Comparison of ENCODE assay signal across 9 cellular contexts in the genomic region with DNA sequence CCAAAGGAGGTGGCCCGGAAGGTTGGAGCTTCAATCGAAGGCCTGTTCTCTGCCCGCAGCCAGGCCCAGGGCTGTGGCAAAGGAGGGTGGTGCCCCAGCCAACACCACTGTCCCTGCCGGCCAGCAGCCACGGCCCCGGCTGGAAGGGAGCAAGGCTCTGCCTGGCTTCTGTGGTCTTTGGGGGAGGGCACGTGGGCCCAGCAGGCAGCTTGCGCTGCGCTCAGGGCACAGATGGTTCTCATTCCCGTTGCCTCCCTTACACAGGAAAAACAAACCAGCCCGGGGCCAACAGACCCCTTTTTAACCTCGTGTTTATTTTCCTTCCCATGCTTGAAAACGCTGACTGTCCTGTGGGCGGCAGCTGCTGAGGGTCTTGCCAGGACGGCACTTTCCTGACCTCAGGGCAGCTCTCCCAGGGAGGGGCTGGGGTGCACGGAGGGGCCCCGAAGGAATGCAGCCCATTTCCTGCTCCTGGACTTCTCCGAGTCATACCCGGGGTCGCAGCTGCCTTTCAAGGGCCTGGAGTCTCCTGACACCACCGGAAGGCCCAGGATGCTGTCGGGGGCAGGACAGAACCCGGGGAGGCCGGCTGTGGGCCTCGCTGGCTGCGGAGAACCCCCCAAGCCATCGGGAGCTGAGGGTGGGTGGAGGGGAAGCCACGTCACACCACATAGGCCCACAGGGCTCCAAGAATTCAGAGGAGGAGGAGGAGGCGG. TPM values are rescaled to one million over a fixed set of nuclear protein-coding genes. Genes with fewer than 3 reads are reported as not detected.
A peak's percentile ranks its signal among the peaks of the same experiment; 100 is the strongest.
DNase-seq lines count a peak whose midpoint lies in the region; ATAC-seq, FAIRE-seq and TF ChIP-seq lines count a peak whose summit lies in the region.
"Had no signal": no experiment of that assay in that cellular context is flagged by ENCODE, and none has a peak within 500 bp of the region (broad histone marks: within the 10 kb centered on the region; RNA-seq: fewer than 3 reads in every experiment).

No MANE protein-coding gene starts in this region.

- H3K9me3 ChIP-seq in A549, result no peaks in the 10 kb centered on the region
- H3K9me3 ChIP-seq in IMR-90 (ENCODE audit: control insufficient read depth, insufficient read depth, low read length), result peaks cover 2% of the 10 kb centered on the region; the same call in 1 of the 2 replicates
- no peaks in the 10 kb centered on the region for H3K9me3 ChIP-seq in mesodermal cell (ENCODE audit: control insufficient read depth, low read length)
- H3K9me3 ChIP-seq in PC-3 (ENCODE audit: low read length), result no peaks in the 10 kb centered on the region

- H3K4me3 ChIP-seq in A549 (no peak overlapping the region), IMR-90 (ENCODE audit: insufficient read depth, low read depth, low read length) (no peak overlapping the region), mesodermal cell (ENCODE audit: extremely low read depth, insufficient read depth, low read length, poor library complexity, severe bottlenecking) (peak overlapping the region; percentile 54), PC-3 (ENCODE audit: low read length) (no peak overlapping the region)

- no peaks in the 10 kb centered on the region for H3K9me2 ChIP-seq in PC-3 (replicated peaks; ENCODE audit: low read length)

- H2BK15ac ChIP-seq in IMR-90 (ENCODE audit: low read depth, low read length), result peak overlapping the region; percentile 99; the same call in 2 of the 3 replicates

- no peaks in the 10 kb centered on the region for H3K27me3 ChIP-seq in IMR-90 (ENCODE audit: control insufficient read depth, insufficient read depth, low read length)
- H3K27me3 ChIP-seq in PC-3 (ENCODE audit: low read length), result no peaks in the 10 kb centered on the region
- peaks cover 22% of the 10 kb centered on the region for H3K27me3 ChIP-seq in foreskin keratinocyte

- H3K56ac ChIP-seq in IMR-90 (ENCODE audit: extremely low read depth, insufficient read depth, low read length), result peak overlapping the region; percentile 96

- peak overlapping the region; percentile 100 for H2AK5ac ChIP-seq in IMR-90 (ENCODE audit: low read depth, low read length)

- ATAC-seq in A549 (no peak), IMR-90 (ENCODE audit: low read depth) (peak; percentile 62), PC-3 (no peak), foreskin keratinocyte (no peak)

- no peak for FAIRE-seq in A549 (lab: Jason Lieb, UNC)

- H3K23ac ChIP-seq in IMR-90 (ENCODE audit: low read depth, low read length), result peak overlapping the region; percentile 98

- H4K20me1 ChIP-seq in IMR-90 (ENCODE audit: insufficient read depth, low read length) (peaks cover 30% of the 10 kb centered on the region), PC-3 (ENCODE audit: low read length) (peaks cover 4% of the 10 kb centered on the region; the same call in 1 of the 2 replicates)

- peak overlapping the region; percentile 100 for H2AK9ac ChIP-seq in IMR-90 (replicated peaks; ENCODE audit: low read depth, low read length, poor library complexity)

- 73% methylated on average over 15 of the region's 29 CpGs for WGBS in A549 (ENCODE audit: missing lambda C conversion rate)
- WGBS in IMR-90 (ENCODE audit: extremely low coverage in 2 of 2, insufficient read length in 1 of 2), 2 experiments, result 0% methylated on average over 7 of the region's 29 CpGs; no CpG with 5 or more reads in 1 of the 2 experiments
- WGBS in mesodermal cell (ENCODE audit: insufficient coverage in 2 of 2), 2 experiments, result 38 to 39% methylated on average over 18 to 20 of the region's 29 CpGs

- peaks cover 5% of the 10 kb centered on the region for H3K9me1 ChIP-seq in IMR-90 (ENCODE audit: insufficient read depth, low read length)

- peak overlapping the region; percentile 65 for H3K9ac ChIP-seq in IMR-90 (ENCODE audit: low read depth, low read length)
- no peak overlapping the region for H3K9ac ChIP-seq in PC-3 (ENCODE audit: low read length)

- H3K27ac ChIP-seq in A549 (peak overlapping the region in 1 of 2 experiments; percentile 89; a peak in 4 of 6 replicates), IMR-90 (ENCODE audit: insufficient read depth, low read length) (peak overlapping the region; percentile 97), mesodermal cell (ENCODE audit: low read depth, low read length, severe bottlenecking) (peak overlapping the region; percentile 96), PC-3 (ENCODE audit: low read length) (no peak overlapping the region), foreskin keratinocyte (no peak overlapping the region)

- H3K4ac ChIP-seq in IMR-90 (ENCODE audit: low read depth, low read length), result peak overlapping the region; percentile 100

- in situ Hi-C loops in IMR-90 (cut with MboI; ENCODE audit: low sequenced_read_pairs), result no loop called here

- peak overlapping the region; percentile 99 for H3K14ac ChIP-seq in IMR-90 (replicated peaks; ENCODE audit: low read depth, low read length)

- no peak for TF ChIP-seq CTCF in A549 (IDR thresholded peaks at IDR 0.05)
- no peak for TF ChIP-seq CTCF in IMR-90 (conservative IDR thresholded peaks at IDR 0.05; ENCODE audit: low read depth, low read length)
- no peak for TF ChIP-seq CTCF in PC-3 (conservative IDR thresholded peaks at IDR 0.05; ENCODE audit: low read depth, low read length)
- no peak for TF ChIP-seq CTCF in foreskin keratinocyte (conservative IDR thresholded peaks at IDR 0.05)

- peak overlapping the region; percentile 99 for H4K91ac ChIP-seq in IMR-90 (ENCODE audit: insufficient read depth, low read depth, low read length)

- dilution Hi-C loops in IMR-90 (cut with HindIII; ENCODE audit: low sequenced_read_pairs, unreplicated experiment), result no loop called here

- peak overlapping the region; percentile 96 for H2BK20ac ChIP-seq in IMR-90 (ENCODE audit: low read depth, low read length)

- no peaks in the 10 kb centered on the region for H3F3A ChIP-seq in PC-3 (ENCODE audit: low read length, unreplicated experiment)

- H4K8ac ChIP-seq in IMR-90 (ENCODE audit: low read depth in 2 of 2, low read length in 2 of 2), result peak overlapping the region; percentile 97 to 99

- BruUV-seq in IMR-90 (replicated peaks; lab: Mats Ljungman, UMichigan) (no TSS peak), PC-3 (replicated peaks; lab: Mats Ljungman, UMichigan) (no TSS peak)

- TF ChIP-seq POLR2A in A549 (IDR thresholded peaks at IDR 0.05; ENCODE audit: low read length), result no peak
- no peak for TF ChIP-seq POLR2A in IMR-90 (IDR thresholded peaks at IDR 0.05; ENCODE audit: low read depth, low read length)

- DNase-seq in A549 (ENCODE audit: low read depth in 1 of 2, low spot score in 1 of 2) (no peak), IMR-90 (peak; percentile 92), dermis microvascular lymphatic vessel endothelial cell (ENCODE audit: low read depth in 2 of 2) (peak; percentile 16 to 52), OCI-M1 (lab: John Stamatoyannopoulos, UW) (no peak), PC-3 (no peak), foreskin keratinocyte (no peak)
- no peak for DNase-seq in activated CD4-positive, CD25-positive, alpha-beta regulatory T cell treated with anti-CD3 and anti-CD28 coated beads, Interleukin-2, amount 50 U/mL, for 72 hours
- DNase-seq: DMS153 had no signal

- intact Hi-C loops in IMR-90 (cut with micrococcal nuclease) (loop anchor here (5.0 kb wide), 1 partner anchor 76 kb away; a partner anchor contains a TSS), PC-3 (cut with micrococcal nuclease) (no loop called here)

- H3K36me3 ChIP-seq in IMR-90 (ENCODE audit: control insufficient read depth, insufficient read depth, low read length), result peaks cover 4% of the 10 kb centered on the region; the same call in 1 of the 2 replicates
- peaks cover 13% of the 10 kb centered on the region for H3K36me3 ChIP-seq in mesodermal cell (ENCODE audit: control insufficient read depth, insufficient read depth, low read length)
- H3K36me3 ChIP-seq in PC-3 (ENCODE audit: low read depth, low read length), result no peaks in the 10 kb centered on the region

- H2BK5ac ChIP-seq in IMR-90 (ENCODE audit: low read depth, low read length, poor library complexity, severe bottlenecking), result peak overlapping the region; percentile 99

- H3K79me1 ChIP-seq in IMR-90 (ENCODE audit: low read depth in 1 of 2, low read length in 2 of 2), result peaks cover 3 to 21% of the 10 kb centered on the region in 2 experiments; a peak in 1 of 4 replicates

- peak overlapping the region; percentile 97 for H3K18ac ChIP-seq in IMR-90 (ENCODE audit: low read depth, low read length)

- H3K79me2 ChIP-seq in PC-3 (ENCODE audit: low read length), result peaks cover 30% of the 10 kb centered on the region

- CTCF ChIA-PET in A549 (lab: Yijun Ruan, JAX) (interaction anchor here (0.7 to 6.3 kb wide), 7 partner anchors 11 to 100 kb away, joined by 3 to 31 read pairs (median 4); a partner anchor contains a TSS), IMR-90 (lab: Yijun Ruan, JAX) (interaction anchor here (1.0 to 1.4 kb wide), 2 partner anchors 13 to 37 kb away, joined by 3 read pairs; no protein-coding TSS in a partner anchor), PC-3 (lab: Charles Lee) (no interaction called here)

- peak overlapping the region; percentile 100 for H2BK120ac ChIP-seq in IMR-90 (ENCODE audit: low read depth, low read length)

- peak overlapping the region; percentile 98 for H4K5ac ChIP-seq in IMR-90 (ENCODE audit: low read depth, low read length)

- POLR2A ChIA-PET in A549 (lab: Yijun Ruan, JAX) (no interaction called here), IMR-90 (lab: Charles Lee; ENCODE audit: unreplicated experiment) (no interaction called here), PC-3 (lab: Charles Lee; ENCODE audit: unreplicated experiment) (no interaction called here)

- H2AFZ ChIP-seq in IMR-90 (replicated peaks; ENCODE audit: low read length, poor library complexity) (peak overlapping the region; percentile 85), PC-3 (ENCODE audit: low read length) (no peak overlapping the region)

- TF ChIP-seq RAD21 in A549 (conservative IDR thresholded peaks at IDR 0.05 in 1 of 2, IDR thresholded peaks at IDR 0.05 in 1 of 2) (no peak), IMR-90 (IDR thresholded peaks at IDR 0.05; ENCODE audit: low read length) (no peak)

- H3K4me2 ChIP-seq in A549 (peak overlapping the region; percentile 82; the same call in 2 of the 3 replicates), IMR-90 (ENCODE audit: low read depth, low read length) (peak overlapping the region; percentile 37), PC-3 (ENCODE audit: low read length) (no peak overlapping the region)

- peaks cover 18% of the 10 kb centered on the region for H3K4me1 ChIP-seq in A549
- H3K4me1 ChIP-seq in IMR-90 (ENCODE audit: control insufficient read depth, insufficient read depth, low read length), result peaks cover 33% of the 10 kb centered on the region
- peaks cover 35% of the 10 kb centered on the region for H3K4me1 ChIP-seq in mesodermal cell (ENCODE audit: control insufficient read depth, insufficient read depth, low read length, poor library complexity, severe bottlenecking)
- peaks cover 8% of the 10 kb centered on the region for H3K4me1 ChIP-seq in PC-3 (ENCODE audit: insufficient read depth, low read length)
- H3K4me1 ChIP-seq in foreskin keratinocyte, result no peaks in the 10 kb centered on the region

- no peak for TF ChIP-seq EP300 in A549 (IDR thresholded peaks at IDR 0.05)

RNA-seq across cellular contexts. Expression of a gene that starts 1.1 kb away (rescaled TPM):
- 2.1 TPM in 2 replicates for polyA plus RNA-seq in A549 (2011; rRNA removed)
- polyA plus RNA-seq in A549 (2012; cell fraction: cytosol; rRNA removed), result 6.5 and 10.5 TPM in 2 replicates
- polyA plus RNA-seq in A549 (2012; cell fraction: nucleus; rRNA removed), result 29.9 and 39.9 TPM in 2 replicates
- 8.2 to 9.9 TPM (median 8.8 TPM) in 3 replicates for polyA plus RNA-seq in A549 (2017; fragmentation: RNase III; extraction: RNeasy Plus Mini Kit Qiagen cat#74134 plus additional on column Dnase treatment)
- 1.8 and 2.7 TPM in 2 replicates for polyA minus RNA-seq in A549 (2011; rRNA and poly(A)+ RNA removed)
- 28.7 and 29.7 TPM in 2 replicates for total RNA-seq in IMR-90 (2012; rRNA removed)
- polyA plus RNA-seq in IMR-90 (2012; rRNA removed), result 71.2 and 91.4 TPM in 2 replicates
- 45.5 and 87.8 TPM in 2 replicates for polyA plus RNA-seq in IMR-90 (2012; cell fraction: cytosol; rRNA removed)
- polyA plus RNA-seq in IMR-90 (2012; cell fraction: nucleus; rRNA removed; ENCODE audit: low replicate concordance), result 297 and 693 TPM in 2 replicates
- 16.2 and 28.2 TPM in 2 replicates for total RNA-seq in dermis microvascular lymphatic vessel endothelial cell
- 47.8 TPM for polyA plus RNA-seq in mesodermal cell (2013, experiment 1 of 2)
- polyA plus RNA-seq in mesodermal cell (2013, experiment 2 of 2), result 38.3 TPM
- 26.9 and 27.8 TPM in 2 replicates for total RNA-seq in PC-3 (2014; rRNA removed)
- total RNA-seq in foreskin keratinocyte, result 3.6 and 6.2 TPM in 2 replicates
- 3.4 and 5.3 TPM in 2 replicates for polyA plus RNA-seq in foreskin keratinocyte

RNA-seq across cellular contexts. Expression of a gene that starts 22.3 kb away (rescaled TPM):
- polyA plus RNA-seq in A549 (2011; rRNA removed) (under 0.01 and 0.03 TPM in 2 replicates), A549 (2017; fragmentation: RNase III; extraction: RNeasy Plus Mini Kit Qiagen cat#74134 plus additional on column Dnase treatment) (0.03 TPM in 1 of 3 replicates, not detected in the others), IMR-90 (2012; rRNA removed) (not detected in 2 replicates), foreskin keratinocyte (0.01 and 0.03 TPM in 2 replicates)
- polyA plus RNA-seq in A549 (2012; cell fraction: cytosol; rRNA removed), result not detected in 2 replicates
- 0.02 and 0.04 TPM in 2 replicates for polyA plus RNA-seq in A549 (2012; cell fraction: nucleus; rRNA removed)
- 0.08 TPM in 1 of 2 replicates, not detected in the other for polyA minus RNA-seq in A549 (2011; rRNA and poly(A)+ RNA removed)
- total RNA-seq in IMR-90 (2012; rRNA removed) (not detected in 2 replicates), dermis microvascular lymphatic vessel endothelial cell (under 0.01 TPM in 1 of 2 replicates, not detected in the other), PC-3 (2014; rRNA removed) (0.04 TPM in 1 of 2 replicates, not detected in the other), foreskin keratinocyte (0.03 TPM in 1 of 2 replicates, not detected in the other)
- not detected in 2 replicates for polyA plus RNA-seq in IMR-90 (2012; cell fraction: cytosol; rRNA removed)
- not detected in 2 replicates for polyA plus RNA-seq in IMR-90 (2012; cell fraction: nucleus; rRNA removed; ENCODE audit: low replicate concordance)
- polyA plus RNA-seq in mesodermal cell (2013, experiment 1 of 2), result not detected
- polyA plus RNA-seq in mesodermal cell (2013, experiment 2 of 2), result not detected

RNA-seq across cellular contexts. Expression of a gene that starts 37.3 kb away (rescaled TPM):
- polyA plus RNA-seq in A549 (2011; rRNA removed), result 5.1 and 8.0 TPM in 2 replicates
- polyA plus RNA-seq in A549 (2012; cell fraction: cytosol; rRNA removed), result 48.0 and 53.1 TPM in 2 replicates
- 55.1 and 58.4 TPM in 2 replicates for polyA plus RNA-seq in A549 (2012; cell fraction: nucleus; rRNA removed)
- 19.0 to 19.9 TPM (median 19.1 TPM) in 3 replicates for polyA plus RNA-seq in A549 (2017; fragmentation: RNase III; extraction: RNeasy Plus Mini Kit Qiagen cat#74134 plus additional on column Dnase treatment)
- polyA minus RNA-seq in A549 (2011; rRNA and poly(A)+ RNA removed), result 2.1 and 2.4 TPM in 2 replicates
- total RNA-seq in IMR-90 (2012; rRNA removed), result 2.0 and 6.1 TPM in 2 replicates
- polyA plus RNA-seq in IMR-90 (2012; rRNA removed), result 11.4 and 20.3 TPM in 2 replicates
- polyA plus RNA-seq in IMR-90 (2012; cell fraction: cytosol; rRNA removed), result 19.7 and 40.1 TPM in 2 replicates
- 8.7 and 31.6 TPM in 2 replicates for polyA plus RNA-seq in IMR-90 (2012; cell fraction: nucleus; rRNA removed; ENCODE audit: low replicate concordance)
- 12.5 and 15.0 TPM in 2 replicates for total RNA-seq in dermis microvascular lymphatic vessel endothelial cell
- polyA plus RNA-seq in mesodermal cell (2013, experiment 1 of 2), result 13.4 TPM
- polyA plus RNA-seq in mesodermal cell (2013, experiment 2 of 2), result 10.4 TPM
- 51.4 and 64.9 TPM in 2 replicates for total RNA-seq in PC-3 (2014; rRNA removed)
- total RNA-seq in foreskin keratinocyte, result 17.9 and 25.2 TPM in 2 replicates
- polyA plus RNA-seq in foreskin keratinocyte, result 30.9 and 48.7 TPM in 2 replicates

RNA-seq across cellular contexts. Expression of a gene that starts 47.2 kb away (rescaled TPM):
- polyA plus RNA-seq in A549 (2011; rRNA removed), result 0.21 and 0.25 TPM in 2 replicates
- 0.66 and 0.70 TPM in 2 replicates for polyA plus RNA-seq in A549 (2012; cell fraction: cytosol; rRNA removed)
- polyA plus RNA-seq in A549 (2012; cell fraction: nucleus; rRNA removed), result 3.4 and 5.5 TPM in 2 replicates
- 0.94 to 1.2 TPM (median 0.94 TPM) in 3 replicates for polyA plus RNA-seq in A549 (2017; fragmentation: RNase III; extraction: RNeasy Plus Mini Kit Qiagen cat#74134 plus additional on column Dnase treatment)
- 0.05 and 2.3 TPM in 2 replicates for polyA minus RNA-seq in A549 (2011; rRNA and poly(A)+ RNA removed)
- total RNA-seq in IMR-90 (2012; rRNA removed), result 0.36 and 1.1 TPM in 2 replicates
- polyA plus RNA-seq in IMR-90 (2012; rRNA removed), result 1.5 and 1.9 TPM in 2 replicates
- polyA plus RNA-seq in IMR-90 (2012; cell fraction: cytosol; rRNA removed), result 0.47 and 1.0 TPM in 2 replicates
- 9.8 and 17.9 TPM in 2 replicates for polyA plus RNA-seq in IMR-90 (2012; cell fraction: nucleus; rRNA removed; ENCODE audit: low replicate concordance)
- 0.13 and 0.26 TPM in 2 replicates for total RNA-seq in dermis microvascular lymphatic vessel endothelial cell
- 0.37 TPM for polyA plus RNA-seq in mesodermal cell (2013, experiment 1 of 2)
- 0.40 TPM for polyA plus RNA-seq in mesodermal cell (2013, experiment 2 of 2)
- total RNA-seq in PC-3 (2014; rRNA removed), result 0.52 and 1.1 TPM in 2 replicates
- total RNA-seq in foreskin keratinocyte, result 0.24 and 0.35 TPM in 2 replicates
- 0.17 and 0.32 TPM in 2 replicates for polyA plus RNA-seq in foreskin keratinocyte

Comparison
In these comparisons a context has a peak if more than half of its experiments do, and no peak if none do; other contexts are left out.
1. DNase-seq: peak in IMR-90 (single experiment) and dermis microvascular lymphatic vessel endothelial cell (2 of 2); none in A549 (0 of 2), OCI-M1 (single experiment), activated CD4-positive, CD25-positive, alpha-beta regulatory T cell treated with anti-CD3 and anti-CD28 coated beads, Interleukin-2, amount 50 U/mL, for 72 hours (single experiment), PC-3 (single experiment) and foreskin keratinocyte (0 of 2).
2. H3K27ac ChIP-seq: peak in IMR-90 (single experiment) and mesodermal cell (single experiment); none in PC-3 (single experiment) and foreskin keratinocyte (single experiment).